ENCODE assay signal across 8 cellular contexts in the genomic region with DNA sequence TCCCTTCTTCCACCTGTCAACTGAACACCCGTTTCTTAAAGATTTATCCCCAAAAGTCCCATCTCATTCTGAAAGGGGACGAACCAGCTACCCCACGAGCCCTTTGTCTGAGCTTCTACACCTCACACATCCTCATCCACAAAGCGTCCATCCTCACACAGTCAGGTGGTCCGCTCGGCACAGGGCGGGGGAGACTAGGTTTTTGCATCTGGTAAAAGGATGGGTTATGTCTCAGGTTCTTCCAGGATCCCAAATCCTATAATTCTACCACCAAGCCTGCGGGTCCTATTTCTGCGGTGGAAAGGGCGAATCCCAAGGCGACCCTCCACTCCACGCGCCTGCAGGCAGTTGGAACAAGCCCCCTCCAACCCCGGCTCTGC. TPM values are rescaled to one million over a fixed set of nuclear protein-coding genes. Genes with fewer than 3 reads are reported as not detected.
DNase-seq lines count a peak whose midpoint lies in the region; ATAC-seq, FAIRE-seq and TF ChIP-seq lines count a peak whose summit lies in the region.

No MANE protein-coding gene starts in this region.

- DNase-seq in activated CD4-positive, alpha-beta T cell treated with anti-CD3 and anti-CD28 coated beads for 48 hours: peak; percentile 28
- no peak for DNase-seq in activated CD4-positive, alpha-beta T cell treated with anti-CD3 and anti-CD28 coated beads for 1 hour
- DNase-seq in H54 (ENCODE audit: insufficient read length, low spot score): no peak

- no peaks in the 10 kb centered on the region for H3K9me3 ChIP-seq in KOPT-K1 (ENCODE audit: insufficient read depth, low read length, poor library complexity, severe bottlenecking)
- H3K9me3 ChIP-seq in liver (ENCODE audit: control insufficient read depth in 4 of 4, low read length in 3 of 4): no peaks in the 10 kb centered on the region
- H3K9me3 ChIP-seq in thymus (ENCODE audit: control insufficient read depth): no peaks in the 10 kb centered on the region

- no peak for TF ChIP-seq CTCF in brain (conservative IDR thresholded peaks at IDR 0.05)
- TF ChIP-seq CTCF in liver (IDR thresholded peaks at IDR 0.05; ENCODE audit: low read depth, low read length, missing input control): no peak

- no peak for ATAC-seq in HG02798 (IDR thresholded peaks at IDR 0.05; ENCODE audit: poor library complexity, unreplicated experiment)

- H3K27me3 ChIP-seq in liver (ENCODE audit: control insufficient read depth in 4 of 4, insufficient read depth in 4 of 4, low read length in 3 of 4): no peaks in the 10 kb centered on the region
- no peaks in the 10 kb centered on the region for H3K27me3 ChIP-seq in thymus (ENCODE audit: control insufficient read depth, insufficient read depth)

- peaks cover 14% of the 10 kb centered on the region; the same call in 1 of the 2 replicates for H3K36me3 ChIP-seq in KOPT-K1 (ENCODE audit: insufficient read depth, low read length)
- H3K36me3 ChIP-seq in liver (ENCODE audit: control insufficient read depth in 4 of 4, insufficient read depth in 3 of 4, low read depth in 1 of 4, low read length in 3 of 4): no peaks in the 10 kb centered on the region
- peaks cover 7% of the 10 kb centered on the region for H3K36me3 ChIP-seq in thymus (ENCODE audit: control insufficient read depth, insufficient read depth)

- H3K4me3 ChIP-seq in liver (ENCODE audit: low read depth in 1 of 3, low read length in 3 of 3): peak overlapping the region; percentile 84 to 88 (median 88)
- H3K4me3 ChIP-seq in thymus (ENCODE audit: low read length): peak overlapping the region; percentile 81

- H3K27me3 Mint-ChIP-seq in brain: peaks cover 14% of the 10 kb centered on the region

- no peak for TF ChIP-seq POLR2A in H54 (IDR thresholded peaks at IDR 0.05; ENCODE audit: low read depth, low read length)

- FAIRE-seq in H54 (lab: Jason Lieb, UNC): no peak

- TF ChIP-seq RAD21 in liver (IDR thresholded peaks at IDR 0.05): no peak

- H3K4me3 Mint-ChIP-seq in brain: peak overlapping the region; percentile 93 to 98 (median 95)

- peaks cover 62% of the 10 kb centered on the region for H3K4me1 Mint-ChIP-seq in brain

- H3K4me1 ChIP-seq in liver (ENCODE audit: control insufficient read depth in 4 of 4, insufficient read depth in 4 of 4, low read length in 3 of 4) (peaks cover 2 to 54% (median 41%) of the 10 kb centered on the region in 4 donors), thymus (ENCODE audit: control insufficient read depth, insufficient read depth, low read length) (peaks cover 13% of the 10 kb centered on the region)

- H3K9ac ChIP-seq in liver (ENCODE audit: low read depth in 1 of 2, low read length in 2 of 2): peak overlapping the region; percentile 76 to 80

- H3K9me3 Mint-ChIP-seq in brain: peaks cover 0 to 2% (median 0%) of the 10 kb centered on the region in 5 experiments

- H3K36me3 Mint-ChIP-seq in brain: peaks cover 25% of the 10 kb centered on the region

- peak overlapping the region; percentile 91 to 98 (median 96) for H3K27ac Mint-ChIP-seq in brain

- WGBS in liver: under 1% methylated on average over 14 of the region's 14 CpGs
- WGBS in thymus: 2% methylated on average over 14 of the region's 14 CpGs

- H3K27ac ChIP-seq in KOPT-K1 (ENCODE audit: low read depth, low read length, poor library complexity, severe bottlenecking): peak overlapping the region; percentile 94
- peak overlapping the region; percentile 90 to 96 for H3K27ac ChIP-seq in liver (ENCODE audit: low read depth in 1 of 2, low read length in 2 of 2)
- peak overlapping the region; percentile 1 for H3K27ac ChIP-seq in thymus (ENCODE audit: low read depth)

TF ChIP-seq in liver, 16 proteins besides CTCF, POLR2A, EP300 and RAD21:
- TF ChIP-seq, protein P1, sequence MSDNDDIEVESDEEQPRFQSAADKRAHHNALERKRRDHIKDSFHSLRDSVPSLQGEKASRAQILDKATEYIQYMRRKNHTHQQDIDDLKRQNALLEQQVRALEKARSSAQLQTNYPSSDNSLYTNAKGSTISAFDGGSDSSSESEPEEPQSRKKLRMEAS (IDR thresholded peaks at IDR 0.05): no peak
- TF ChIP-seq ZBTB33 (IDR thresholded peaks at IDR 0.05) (no peak), GABPA (IDR thresholded peaks at IDR 0.05 in 1 of 2, conservative IDR thresholded peaks at IDR 0.05 in 1 of 2) (no peak)

RNA-seq across cellular contexts. Expression of gene GFOD2, which starts 0.5 kb away (rescaled TPM):
- 38.7 TPM for polyA plus RNA-seq in brain (ENCODE audit: insufficient read depth, low read depth, low replicate concordance)
- 10 to 100 TPM; 12.7 to 48.8 TPM for total RNA-seq in liver
- 10 to 100 TPM; 20.7 to 37.1 TPM for polyA plus RNA-seq in liver
- 11.3 TPM for polyA plus RNA-seq in thymus

RNA-seq across cellular contexts. Expression of gene C16orf86, which starts 52.0 kb away (rescaled TPM):
- polyA plus RNA-seq in brain (ENCODE audit: insufficient read depth, low read depth, low replicate concordance): 6.6 TPM
- total RNA-seq in liver: 1 to 10 TPM; 1.2 to 1.9 TPM
- 1 to 10 TPM; 2.3 to 2.6 TPM for polyA plus RNA-seq in liver
- 9.4 TPM for polyA plus RNA-seq in thymus

RNA-seq across cellular contexts. Expression of gene ENKD1, which starts 52.1 kb away (rescaled TPM):
- polyA plus RNA-seq in brain (ENCODE audit: insufficient read depth, low read depth, low replicate concordance): 43.7 TPM
- total RNA-seq in liver: 1 to 10 TPM; 3.0 to 7.8 TPM
- 1 to 10 TPM; 2.6 to 6.5 TPM for polyA plus RNA-seq in liver
- 31.3 TPM for polyA plus RNA-seq in thymus

RNA-seq across cellular contexts. Expression of gene PARD6A, which starts 57.9 kb away (rescaled TPM):
- polyA plus RNA-seq in brain (ENCODE audit: insufficient read depth, low read depth, low replicate concordance): 39.6 TPM
- total RNA-seq in liver: 1 to 10 TPM in 1 of 2 donors, under 1 TPM in 1; 0.42 to 1.4 TPM
- polyA plus RNA-seq in liver: 1 to 10 TPM; 2.2 to 2.4 TPM
- 5.9 TPM for polyA plus RNA-seq in thymus

RNA-seq across cellular contexts. Expression of gene ACD, which starts 58.6 kb away (rescaled TPM):
- polyA plus RNA-seq in brain (ENCODE audit: insufficient read depth, low read depth, low replicate concordance) (59.2 TPM), liver (1 to 10 TPM; 4.7 to 5.6 TPM), thymus (23.4 TPM)
- 1 to 10 TPM; 4.3 to 5.6 TPM for total RNA-seq in liver

Comparison
In these comparisons a context has a peak if more than half of its experiments do, and no peak if none do; other contexts are left out.
1. H3K27ac ChIP-seq: peak in every context shown above with its lines; median percentile 94 in KOPT-K1; 93 in liver; 1 in thymus.